In the genomic region with DNA sequence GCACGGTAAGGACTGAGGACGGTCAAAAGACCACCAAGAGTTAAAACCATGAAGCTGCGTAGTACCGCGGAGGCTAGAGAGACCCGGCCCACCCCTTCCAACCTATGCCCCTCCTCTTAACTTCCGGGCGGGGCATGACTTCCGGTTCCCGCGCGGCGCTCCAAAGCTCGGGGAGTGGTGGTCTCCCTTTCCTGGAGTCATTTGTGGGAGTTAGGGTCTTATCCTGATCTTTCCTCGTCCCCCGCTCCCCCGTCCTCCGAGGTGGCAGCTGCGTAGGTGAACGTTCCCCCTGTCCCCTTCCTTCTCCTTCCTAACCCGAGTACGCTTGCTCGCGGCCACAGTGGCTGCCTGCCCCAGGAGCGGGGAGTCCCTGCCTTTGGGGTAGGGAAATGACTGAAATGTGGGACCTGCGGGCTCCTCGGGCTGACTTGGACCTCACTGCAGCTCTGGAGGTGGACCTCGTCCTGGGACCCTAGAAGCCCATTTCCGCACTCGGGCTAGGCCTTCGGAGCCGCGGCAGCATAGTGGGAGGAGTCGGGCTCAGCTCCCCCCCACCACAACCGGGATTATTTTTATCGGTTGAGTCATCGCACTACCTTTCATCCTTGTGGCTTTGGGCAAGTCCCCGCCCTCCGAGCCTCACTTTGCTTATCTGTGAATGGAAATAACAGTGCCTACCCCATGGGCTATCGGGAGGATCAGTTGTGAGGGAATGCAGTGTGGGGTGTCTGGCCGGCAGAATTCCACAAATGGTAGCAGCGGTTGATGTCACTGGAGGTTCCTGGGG, we compare ENCODE assay signal across 8 cellular contexts. TPM values are rescaled to one million over a fixed set of nuclear protein-coding genes. Genes with fewer than 3 reads are reported as not detected.
A peak's percentile ranks its signal among the peaks of the same experiment; 100 is the strongest.
DNase-seq lines count a peak whose midpoint lies in the region; ATAC-seq and TF ChIP-seq lines count a peak whose summit lies in the region.

No MANE protein-coding gene starts in this region.

- peak overlapping the region; percentile 96 for H3K27ac ChIP-seq in cardiac muscle cell
- peak overlapping the region; percentile 94 for H3K27ac ChIP-seq in trophoblast cell (ENCODE audit: low read depth, low read length)
- peak overlapping the region; percentile 95 to 100 (median 96) for H3K27ac ChIP-seq in tibial nerve

- H3K36me3 ChIP-seq in cardiac muscle cell: no peaks in the 10 kb centered on the region
- no peaks in the 10 kb centered on the region for H3K36me3 ChIP-seq in trophoblast cell (ENCODE audit: control insufficient read depth in 1 of 2, insufficient read depth in 2 of 2, low read length in 2 of 2)
- no peaks in the 10 kb centered on the region for H3K36me3 ChIP-seq in tibial nerve

- peak overlapping the region; percentile 85 for H3K18ac ChIP-seq in trophoblast cell (ENCODE audit: low read length)

- peak overlapping the region; percentile 11 for H3K4ac ChIP-seq in trophoblast cell (ENCODE audit: low read depth, low read length)

- H3K4me3 ChIP-seq in GM12875 (ENCODE audit: low read depth, low read length) (peak overlapping the region; percentile 85), cardiac muscle cell (peak overlapping the region; percentile 95), trophoblast cell (ENCODE audit: low read depth, low read length) (peak overlapping the region; percentile 99), tibial nerve (peak overlapping the region; percentile 61 to 99 (median 78))

- peak overlapping the region; percentile 83 for H3K4me2 ChIP-seq in trophoblast cell (ENCODE audit: low read length)

- H4K12ac ChIP-seq in trophoblast cell (ENCODE audit: low read depth, low read length): peak overlapping the region; percentile 55

- H4K91ac ChIP-seq in trophoblast cell (ENCODE audit: low read depth, low read length): peak overlapping the region; percentile 91

- TF ChIP-seq CTCF in GM12875 (IDR thresholded peaks at IDR 0.05; ENCODE audit: borderline replicate concordance, insufficient read depth, low read depth, low read length) (no peak), cardiac muscle cell (IDR thresholded peaks at IDR 0.05; ENCODE audit: low read depth, low read length) (no peak), tibial nerve (IDR thresholded peaks at IDR 0.05) (peak in 1 of 5 experiments; percentile 17)

- ATAC-seq in HG02798 (IDR thresholded peaks at IDR 0.05; ENCODE audit: poor library complexity, unreplicated experiment): peak; percentile 80
- ATAC-seq in activated naive CD8-positive, alpha-beta T cell treated with anti-CD3 and anti-CD28 coated beads, Interleukin-2, amount 50 U/mL, for 24 hours: peak; percentile 75

- H3K9ac ChIP-seq in trophoblast cell (ENCODE audit: low read length): peak overlapping the region; percentile 98

- H2BK120ac ChIP-seq in trophoblast cell (ENCODE audit: insufficient read depth, low read length, poor library complexity): peak overlapping the region; percentile 79

- peaks cover 10% of the 10 kb centered on the region for H3K79me1 ChIP-seq in trophoblast cell (ENCODE audit: low read length)

- H3K23ac ChIP-seq in trophoblast cell (ENCODE audit: low read length): no peak overlapping the region

- H3K79me2 ChIP-seq in trophoblast cell (ENCODE audit: control insufficient read depth, insufficient read depth, low read length, poor library complexity): peaks cover 6% of the 10 kb centered on the region

- H3K4me3 Mint-ChIP-seq in activated naive CD8-positive, alpha-beta T cell treated with anti-CD3 and anti-CD28 coated beads, Interleukin-2, amount 50 U/mL, for 24 hours: peak overlapping the region; percentile 89

- DNase-seq in NCI-H1436 (lab: John Stamatoyannopoulos, UW) (peak; percentile 90), SW 1271 (lab: John Stamatoyannopoulos, UW) (peak; percentile 53 to 86), cardiac muscle cell (ENCODE audit: low read depth in 1 of 2, low spot score in 1 of 2) (peak; percentile 92), trophoblast cell (peak; percentile 75 to 79), tibial nerve (ENCODE audit: low spot score in 2 of 2) (peak; percentile 64 to 79)
- DNase-seq in activated naive CD8-positive, alpha-beta T cell treated with anti-CD3 and anti-CD28 coated beads, Interleukin-2, amount 50 U/mL, for 24 hours: peak; percentile 88

- peak overlapping the region; percentile 99 for H3K27ac Mint-ChIP-seq in activated naive CD8-positive, alpha-beta T cell treated with anti-CD3 and anti-CD28 coated beads, Interleukin-2, amount 50 U/mL, for 24 hours

- H2BK12ac ChIP-seq in trophoblast cell (ENCODE audit: low read length): no peak overlapping the region

- peak overlapping the region; percentile 79 for H3K14ac ChIP-seq in trophoblast cell (ENCODE audit: low read length)

- H2BK5ac ChIP-seq in trophoblast cell (ENCODE audit: low read depth, low read length, poor library complexity): peak overlapping the region; percentile 82

- H2AFZ ChIP-seq in trophoblast cell (ENCODE audit: insufficient read depth, low read length, poor library complexity): peak overlapping the region; percentile 96

- no peaks in the 10 kb centered on the region for H3K27me3 Mint-ChIP-seq in activated naive CD8-positive, alpha-beta T cell treated with anti-CD3 and anti-CD28 coated beads, Interleukin-2, amount 50 U/mL, for 24 hours

- H3K9me3 ChIP-seq in cardiac muscle cell (ENCODE audit: low read depth) (no peaks in the 10 kb centered on the region), trophoblast cell (ENCODE audit: insufficient read depth, low read depth, low read length) (peaks cover 2% of the 10 kb centered on the region), tibial nerve (no peaks in the 10 kb centered on the region)

- TF ChIP-seq EP300 in tibial nerve (IDR thresholded peaks at IDR 0.05): peak; percentile 38 to 95

- H3K36me3 Mint-ChIP-seq in activated naive CD8-positive, alpha-beta T cell treated with anti-CD3 and anti-CD28 coated beads, Interleukin-2, amount 50 U/mL, for 24 hours (ENCODE audit: low read depth): peaks cover 1% of the 10 kb centered on the region

- H3K27me3 ChIP-seq in cardiac muscle cell: no peaks in the 10 kb centered on the region
- no peaks in the 10 kb centered on the region for H3K27me3 ChIP-seq in trophoblast cell (ENCODE audit: insufficient read depth, low read length)
- no peaks in the 10 kb centered on the region for H3K27me3 ChIP-seq in tibial nerve

- H3K4me1 ChIP-seq in cardiac muscle cell (ENCODE audit: low read depth) (no peaks in the 10 kb centered on the region), trophoblast cell (ENCODE audit: control insufficient read depth in 1 of 2, insufficient read depth in 2 of 2, low read length in 2 of 2) (peaks cover 8 to 10% of the 10 kb centered on the region in 2 experiments), tibial nerve (peaks cover 0 to 22% (median 3%) of the 10 kb centered on the region in 4 donors)

- H4K8ac ChIP-seq in trophoblast cell (ENCODE audit: low read depth, low read length): peak overlapping the region; percentile 92

- TF ChIP-seq POLR2A in tibial nerve (IDR thresholded peaks at IDR 0.05): peak; percentile 71

- peak overlapping the region; percentile 20 for H2AK5ac ChIP-seq in trophoblast cell (ENCODE audit: low read length)

- H3K4me1 Mint-ChIP-seq in activated naive CD8-positive, alpha-beta T cell treated with anti-CD3 and anti-CD28 coated beads, Interleukin-2, amount 50 U/mL, for 24 hours: peaks cover 56% of the 10 kb centered on the region

- no peaks in the 10 kb centered on the region for H3K9me3 Mint-ChIP-seq in activated naive CD8-positive, alpha-beta T cell treated with anti-CD3 and anti-CD28 coated beads, Interleukin-2, amount 50 U/mL, for 24 hours

- no CpG with 5 or more reads among the region's 42 CpGs for WGBS in trophoblast cell (ENCODE audit: extremely low coverage, insufficient coverage, insufficient read length)
- 1% methylated on average over 37 to 42 of the region's 42 CpGs for WGBS in tibial nerve, 2 donors

RNA-seq across cellular contexts. Expression of gene CELA3A, which starts 24.1 kb away (rescaled TPM):
- not detected in 2 replicates for total RNA-seq in cardiac muscle cell
- polyA plus RNA-seq in cardiac muscle cell: not detected in 2 replicates
- not detected in 2 replicates for polyA plus RNA-seq in trophoblast cell (2013)
- 10 to 100 TPM in 1 of 4 donors, 1 to 10 TPM in 3; 4.0 to 60.6 (median 6.0) TPM for total RNA-seq in tibial nerve

RNA-seq across cellular contexts. Expression of gene CDC42, which starts 26.9 kb away (rescaled TPM):
- total RNA-seq in cardiac muscle cell (140 and 167 TPM in 2 replicates), tibial nerve (100 to 1,000 TPM; 120 to 187 (median 171) TPM)
- polyA plus RNA-seq in cardiac muscle cell: 72.0 and 76.7 TPM in 2 replicates
- 401 and 431 TPM in 2 replicates for polyA plus RNA-seq in trophoblast cell (2013)

RNA-seq across cellular contexts. Expression of gene CELA3B, which starts 48.7 kb away (rescaled TPM):
- not detected in 2 replicates for total RNA-seq in cardiac muscle cell
- polyA plus RNA-seq in cardiac muscle cell: not detected in 2 replicates
- polyA plus RNA-seq in trophoblast cell (2013): not detected in 2 replicates
- total RNA-seq in tibial nerve: 10 to 100 TPM in 1 of 4 donors, 1 to 10 TPM in 2, under 1 TPM in 1; 0.66 to 47.7 (median 2.2) TPM

Comparison
In these comparisons a context has a peak if more than half of its experiments do, and no peak if none do; other contexts are left out.
1. Peak in every context shown above with its lines: DNase-seq, ATAC-seq, H3K4me3 ChIP-seq and H3K27ac ChIP-seq.